In the genomic region with DNA sequence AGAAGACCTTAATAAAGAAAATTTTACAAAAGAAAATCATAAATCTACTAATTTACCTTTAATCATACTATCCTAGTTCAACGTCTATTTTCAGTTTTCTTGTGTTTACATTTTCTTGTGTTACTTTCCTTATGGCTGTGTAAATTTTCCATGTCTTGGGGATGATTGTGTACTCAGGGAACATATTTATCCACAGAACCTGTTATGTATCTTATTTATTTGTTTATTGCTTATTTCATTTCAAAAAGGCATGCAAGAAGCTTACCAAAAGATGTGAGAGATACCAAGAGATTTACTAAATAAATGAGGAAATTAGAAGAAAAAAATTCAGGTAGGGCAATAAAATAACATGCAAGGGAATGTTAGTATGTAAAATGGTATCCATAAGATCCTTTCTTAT, we compare ENCODE assay signal across 6 cellular contexts.
"Had no signal": no experiment of that assay in that cellular context is flagged by ENCODE, and none has a peak within 500 bp of the region (broad histone marks: within the 10 kb centered on the region; RNA-seq: fewer than 3 reads in every experiment).

No MANE protein-coding gene starts in this region.

- H3K9ac ChIP-seq: GM23248 had no signal

- H3K4me3 ChIP-seq: GM23248, K562 had no signal

- H3K27ac ChIP-seq: GM23248 had no signal

- H2AFZ ChIP-seq: GM23248 had no signal

- H3K9me3 Mint-ChIP-seq: H9 had no signal

- H3K4me3 Mint-ChIP-seq: H9 had no signal

- ATAC-seq: K562 had no signal

- DNase-seq: GM23248, H9, HCEC 1CT, IMR-90, KG1 had no signal
